In genomic region chr9:114154597-114155102, GRCh38 we compare ENCODE assay signal across 8 cellular contexts. TPM values are rescaled to one million over a fixed set of nuclear protein-coding genes. Genes with fewer than 3 reads are reported as not detected.
DNase-seq lines count a peak whose midpoint lies in the region; ATAC-seq and TF ChIP-seq lines count a peak whose summit lies in the region.

No MANE protein-coding gene starts in this region.

- H3K27ac ChIP-seq in iPS DF 6.9 (ENCODE audit: low read length), result no peak overlapping the region

- intact Hi-C loops in activated B cell treated with CpG ODN at 0.5 μM for 24 hours (cut with micrococcal nuclease), result loop anchor here (1.0 kb wide), 2 partner anchors 137 to 151 kb away; no protein-coding TSS in a partner anchor

- peaks cover 21% of the 10 kb centered on the region for H3K4me1 Mint-ChIP-seq in activated B cell treated with CpG ODN at 0.5 μM for 24 hours

- H3K27me3 Mint-ChIP-seq in activated B cell treated with CpG ODN at 0.5 μM for 24 hours, result peaks cover 57% of the 10 kb centered on the region

- H3K9me3 Mint-ChIP-seq in activated B cell treated with CpG ODN at 0.5 μM for 24 hours, result no peaks in the 10 kb centered on the region

- DNase-seq in NCI-H2227 treated with DMSO at 0.1 percent for 48 hours (lab: John Stamatoyannopoulos, UW) (peak; percentile 8), NCI-H2227 (lab: John Stamatoyannopoulos, UW; ENCODE audit: unreplicated experiment) (no peak), activated B cell treated with CpG ODN at 0.5 μM for 24 hours (no peak), iPS DF 6.9 (ENCODE audit: low read depth, low spot score) (no peak), skeletal muscle cell (ENCODE audit: low read depth) (no peak), NAMALWA (ENCODE audit: low spot score) (no peak), KBM-7 (no peak)

- POLR2A ChIA-PET in activated B cell treated with CpG ODN at 0.5 μM for 24 hours (lab: Charles Lee), result no interaction called here

- peak overlapping the region; percentile 41; the same call in 1 of the 2 replicates for H3K4me3 ChIP-seq in iPS DF 6.9 (ENCODE audit: low read length)
- peak overlapping the region; percentile 43 for H3K4me3 ChIP-seq in skeletal muscle cell (ENCODE audit: low read depth, low read length)

- H3K36me3 Mint-ChIP-seq in activated B cell treated with CpG ODN at 0.5 μM for 24 hours (ENCODE audit: low read depth), result no peaks in the 10 kb centered on the region

- H3K36me3 ChIP-seq in iPS DF 6.9 (ENCODE audit: control insufficient read depth, insufficient read depth, low read length), result no peaks in the 10 kb centered on the region

- no peaks in the 10 kb centered on the region for H3K9me3 ChIP-seq in iPS DF 6.9 (ENCODE audit: control insufficient read depth, insufficient read depth, low read length)

- WGBS in iPS DF 6.9 (ENCODE audit: insufficient coverage, insufficient read length), result no CpG with 5 or more reads among the region's 23 CpGs

- no peak for ATAC-seq in activated B cell treated with CpG ODN at 0.5 μM for 24 hours (ENCODE audit: low read depth)
- ATAC-seq in GM21381 (IDR thresholded peaks at IDR 0.05; ENCODE audit: unreplicated experiment), result no peak

- H3K4me1 ChIP-seq in iPS DF 6.9 (ENCODE audit: control insufficient read depth, insufficient read depth, low read length), result peaks cover 8% of the 10 kb centered on the region

- no peak for TF ChIP-seq CTCF in activated B cell treated with CpG ODN at 0.5 μM for 24 hours (IDR thresholded peaks at IDR 0.05)

- peaks cover 12% of the 10 kb centered on the region for H3K27me3 ChIP-seq in iPS DF 6.9 (ENCODE audit: control insufficient read depth, insufficient read depth, low read length)

- in situ Hi-C loops in KBM-7 (cut with MboI; ENCODE audit: low pct_unique_long_range_greater_than_20kb, low sequenced_read_pairs), result no loop called here

- H3K4me3 Mint-ChIP-seq in activated B cell treated with CpG ODN at 0.5 μM for 24 hours, result peak overlapping the region; percentile 56

- CTCF ChIA-PET in activated B cell treated with CpG ODN at 0.5 μM for 24 hours (lab: Charles Lee), result interaction anchor here (1.0 to 1.6 kb wide), 4 partner anchors 8 to 138 kb away, joined by 3 to 5 read pairs (median 4); no protein-coding TSS in a partner anchor

- no peak overlapping the region for H3K27ac Mint-ChIP-seq in activated B cell treated with CpG ODN at 0.5 μM for 24 hours

RNA-seq across cellular contexts. Expression of gene COL27A1, which starts 0.7 kb away (rescaled TPM):
- total RNA-seq in activated B cell treated with CpG ODN at 0.5 μM for 24 hours, result 0.33 and 0.44 TPM in 2 replicates

RNA-seq across cellular contexts. Expression of gene KIF12, which starts 55.6 kb away (rescaled TPM):
- not detected in 2 replicates for total RNA-seq in activated B cell treated with CpG ODN at 0.5 μM for 24 hours
